1 cellular context compared by ENCODE assay signal in genomic region chr7:77796109-77796508, GRCh38.
TF ChIP-seq lines count a peak whose summit lies in the region.

No MANE protein-coding gene starts in this region.

TF ChIP-seq in WTC11, 78 proteins besides CTCF, POLR2A, EP300 and RAD21:
- TF ChIP-seq, protein P1, sequence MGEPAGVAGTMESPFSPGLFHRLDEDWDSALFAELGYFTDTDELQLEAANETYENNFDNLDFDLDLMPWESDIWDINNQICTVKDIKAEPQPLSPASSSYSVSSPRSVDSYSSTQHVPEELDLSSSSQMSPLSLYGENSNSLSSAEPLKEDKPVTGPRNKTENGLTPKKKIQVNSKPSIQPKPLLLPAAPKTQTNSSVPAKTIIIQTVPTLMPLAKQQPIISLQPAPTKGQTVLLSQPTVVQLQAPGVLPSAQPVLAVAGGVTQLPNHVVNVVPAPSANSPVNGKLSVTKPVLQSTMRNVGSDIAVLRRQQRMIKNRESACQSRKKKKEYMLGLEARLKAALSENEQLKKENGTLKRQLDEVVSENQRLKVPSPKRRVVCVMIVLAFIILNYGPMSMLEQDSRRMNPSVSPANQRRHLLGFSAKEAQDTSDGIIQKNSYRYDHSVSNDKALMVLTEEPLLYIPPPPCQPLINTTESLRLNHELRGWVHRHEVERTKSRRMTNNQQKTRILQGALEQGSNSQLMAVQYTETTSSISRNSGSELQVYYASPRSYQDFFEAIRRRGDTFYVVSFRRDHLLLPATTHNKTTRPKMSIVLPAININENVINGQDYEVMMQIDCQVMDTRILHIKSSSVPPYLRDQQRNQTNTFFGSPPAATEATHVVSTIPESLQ (CRISPR knock-in tag; IDR thresholded peaks at IDR 0.05) = no peak
- TF ChIP-seq, protein P2, sequence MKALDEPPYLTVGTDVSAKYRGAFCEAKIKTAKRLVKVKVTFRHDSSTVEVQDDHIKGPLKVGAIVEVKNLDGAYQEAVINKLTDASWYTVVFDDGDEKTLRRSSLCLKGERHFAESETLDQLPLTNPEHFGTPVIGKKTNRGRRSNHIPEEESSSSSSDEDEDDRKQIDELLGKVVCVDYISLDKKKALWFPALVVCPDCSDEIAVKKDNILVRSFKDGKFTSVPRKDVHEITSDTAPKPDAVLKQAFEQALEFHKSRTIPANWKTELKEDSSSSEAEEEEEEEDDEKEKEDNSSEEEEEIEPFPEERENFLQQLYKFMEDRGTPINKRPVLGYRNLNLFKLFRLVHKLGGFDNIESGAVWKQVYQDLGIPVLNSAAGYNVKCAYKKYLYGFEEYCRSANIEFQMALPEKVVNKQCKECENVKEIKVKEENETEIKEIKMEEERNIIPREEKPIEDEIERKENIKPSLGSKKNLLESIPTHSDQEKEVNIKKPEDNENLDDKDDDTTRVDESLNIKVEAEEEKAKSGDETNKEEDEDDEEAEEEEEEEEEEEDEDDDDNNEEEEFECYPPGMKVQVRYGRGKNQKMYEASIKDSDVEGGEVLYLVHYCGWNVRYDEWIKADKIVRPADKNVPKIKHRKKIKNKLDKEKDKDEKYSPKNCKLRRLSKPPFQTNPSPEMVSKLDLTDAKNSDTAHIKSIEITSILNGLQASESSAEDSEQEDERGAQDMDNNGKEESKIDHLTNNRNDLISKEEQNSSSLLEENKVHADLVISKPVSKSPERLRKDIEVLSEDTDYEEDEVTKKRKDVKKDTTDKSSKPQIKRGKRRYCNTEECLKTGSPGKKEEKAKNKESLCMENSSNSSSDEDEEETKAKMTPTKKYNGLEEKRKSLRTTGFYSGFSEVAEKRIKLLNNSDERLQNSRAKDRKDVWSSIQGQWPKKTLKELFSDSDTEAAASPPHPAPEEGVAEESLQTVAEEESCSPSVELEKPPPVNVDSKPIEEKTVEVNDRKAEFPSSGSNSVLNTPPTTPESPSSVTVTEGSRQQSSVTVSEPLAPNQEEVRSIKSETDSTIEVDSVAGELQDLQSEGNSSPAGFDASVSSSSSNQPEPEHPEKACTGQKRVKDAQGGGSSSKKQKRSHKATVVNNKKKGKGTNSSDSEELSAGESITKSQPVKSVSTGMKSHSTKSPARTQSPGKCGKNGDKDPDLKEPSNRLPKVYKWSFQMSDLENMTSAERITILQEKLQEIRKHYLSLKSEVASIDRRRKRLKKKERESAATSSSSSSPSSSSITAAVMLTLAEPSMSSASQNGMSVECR (CRISPR knock-in tag; IDR thresholded peaks at IDR 0.05; ENCODE audit: borderline replicate concordance) = no peak
- TF ChIP-seq, protein P3, sequence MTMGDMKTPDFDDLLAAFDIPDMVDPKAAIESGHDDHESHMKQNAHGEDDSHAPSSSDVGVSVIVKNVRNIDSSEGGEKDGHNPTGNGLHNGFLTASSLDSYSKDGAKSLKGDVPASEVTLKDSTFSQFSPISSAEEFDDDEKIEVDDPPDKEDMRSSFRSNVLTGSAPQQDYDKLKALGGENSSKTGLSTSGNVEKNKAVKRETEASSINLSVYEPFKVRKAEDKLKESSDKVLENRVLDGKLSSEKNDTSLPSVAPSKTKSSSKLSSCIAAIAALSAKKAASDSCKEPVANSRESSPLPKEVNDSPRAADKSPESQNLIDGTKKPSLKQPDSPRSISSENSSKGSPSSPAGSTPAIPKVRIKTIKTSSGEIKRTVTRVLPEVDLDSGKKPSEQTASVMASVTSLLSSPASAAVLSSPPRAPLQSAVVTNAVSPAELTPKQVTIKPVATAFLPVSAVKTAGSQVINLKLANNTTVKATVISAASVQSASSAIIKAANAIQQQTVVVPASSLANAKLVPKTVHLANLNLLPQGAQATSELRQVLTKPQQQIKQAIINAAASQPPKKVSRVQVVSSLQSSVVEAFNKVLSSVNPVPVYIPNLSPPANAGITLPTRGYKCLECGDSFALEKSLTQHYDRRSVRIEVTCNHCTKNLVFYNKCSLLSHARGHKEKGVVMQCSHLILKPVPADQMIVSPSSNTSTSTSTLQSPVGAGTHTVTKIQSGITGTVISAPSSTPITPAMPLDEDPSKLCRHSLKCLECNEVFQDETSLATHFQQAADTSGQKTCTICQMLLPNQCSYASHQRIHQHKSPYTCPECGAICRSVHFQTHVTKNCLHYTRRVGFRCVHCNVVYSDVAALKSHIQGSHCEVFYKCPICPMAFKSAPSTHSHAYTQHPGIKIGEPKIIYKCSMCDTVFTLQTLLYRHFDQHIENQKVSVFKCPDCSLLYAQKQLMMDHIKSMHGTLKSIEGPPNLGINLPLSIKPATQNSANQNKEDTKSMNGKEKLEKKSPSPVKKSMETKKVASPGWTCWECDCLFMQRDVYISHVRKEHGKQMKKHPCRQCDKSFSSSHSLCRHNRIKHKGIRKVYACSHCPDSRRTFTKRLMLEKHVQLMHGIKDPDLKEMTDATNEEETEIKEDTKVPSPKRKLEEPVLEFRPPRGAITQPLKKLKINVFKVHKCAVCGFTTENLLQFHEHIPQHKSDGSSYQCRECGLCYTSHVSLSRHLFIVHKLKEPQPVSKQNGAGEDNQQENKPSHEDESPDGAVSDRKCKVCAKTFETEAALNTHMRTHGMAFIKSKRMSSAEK (CRISPR knock-in tag; IDR thresholded peaks at IDR 0.05; ENCODE audit: borderline replicate concordance) = no peak
- no peak for TF ChIP-seq ZNF138 (CRISPR knock-in tag; conservative IDR thresholded peaks at IDR 0.05)
- TF ChIP-seq ZNF121 (CRISPR knock-in tag; IDR thresholded peaks at IDR 0.05) = no peak
- no peak for TF ChIP-seq AFF4 (CRISPR knock-in tag; IDR thresholded peaks at IDR 0.05; ENCODE audit: borderline replicate concordance)
- TF ChIP-seq SMAD4 (CRISPR knock-in tag; IDR thresholded peaks at IDR 0.05) = no peak
- no peak for TF ChIP-seq NR2C2 (CRISPR knock-in tag; IDR thresholded peaks at IDR 0.05)
- TF ChIP-seq ATF2 (CRISPR knock-in tag; IDR thresholded peaks at IDR 0.05; ENCODE audit: borderline replicate concordance, low read depth) = no peak
- TF ChIP-seq ERG (CRISPR knock-in tag; IDR thresholded peaks at IDR 0.05) = no peak
- TF ChIP-seq CREM (CRISPR knock-in tag; IDR thresholded peaks at IDR 0.05) = no peak
- TF ChIP-seq, protein P4, sequence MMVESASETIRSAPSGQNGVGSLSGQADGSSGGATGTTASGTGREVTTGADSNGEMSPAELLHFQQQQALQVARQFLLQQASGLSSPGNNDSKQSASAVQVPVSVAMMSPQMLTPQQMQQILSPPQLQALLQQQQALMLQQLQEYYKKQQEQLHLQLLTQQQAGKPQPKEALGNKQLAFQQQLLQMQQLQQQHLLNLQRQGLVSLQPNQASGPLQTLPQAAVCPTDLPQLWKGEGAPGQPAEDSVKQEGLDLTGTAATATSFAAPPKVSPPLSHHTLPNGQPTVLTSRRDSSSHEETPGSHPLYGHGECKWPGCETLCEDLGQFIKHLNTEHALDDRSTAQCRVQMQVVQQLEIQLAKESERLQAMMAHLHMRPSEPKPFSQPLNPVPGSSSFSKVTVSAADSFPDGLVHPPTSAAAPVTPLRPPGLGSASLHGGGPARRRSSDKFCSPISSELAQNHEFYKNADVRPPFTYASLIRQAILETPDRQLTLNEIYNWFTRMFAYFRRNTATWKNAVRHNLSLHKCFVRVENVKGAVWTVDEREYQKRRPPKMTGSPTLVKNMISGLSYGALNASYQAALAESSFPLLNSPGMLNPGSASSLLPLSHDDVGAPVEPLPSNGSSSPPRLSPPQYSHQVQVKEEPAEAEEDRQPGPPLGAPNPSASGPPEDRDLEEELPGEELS (CRISPR knock-in tag; IDR thresholded peaks at IDR 0.05) = no peak
- TF ChIP-seq ZNF416 (CRISPR knock-in tag; IDR thresholded peaks at IDR 0.05) = no peak
